In genomic region chr15:41116116-41116871, GRCh38 we compare ENCODE assay signal across 8 cellular contexts. TPM values are rescaled to one million over a fixed set of nuclear protein-coding genes. Genes with fewer than 3 reads are reported as not detected.
DNase-seq lines count a peak whose midpoint lies in the region; ATAC-seq and TF ChIP-seq lines count a peak whose summit lies in the region.

Gene INO80 (minus strand): TSS chr15:41116280. CDS start chr15:41096310, 19,970 bp downstream.

- H3K27me3 Mint-ChIP-seq in T-cell (no peaks in the 10 kb centered on the region), type B pancreatic cell (no peaks in the 10 kb centered on the region)

- H3K9me3 Mint-ChIP-seq in T-cell (no peaks in the 10 kb centered on the region), type B pancreatic cell (no peaks in the 10 kb centered on the region)

- POLR2A ChIA-PET in T-cell (lab: Charles Lee): interaction anchor here in 1 of 2 donors (0.7 to 0.8 kb wide), 2 partner anchors 59 to 548 kb away, joined by 4 read pairs; no protein-coding TSS in a partner anchor

- H3K27ac ChIP-seq in adipose tissue (ENCODE audit: low read depth, low read length) (peak within 1 kb of the TSS; percentile 97), heart left ventricle (peak within 1 kb of the TSS; percentile 91 to 100 (median 100))

- TF ChIP-seq CTCF in GM12865 (IDR thresholded peaks at IDR 0.05; ENCODE audit: insufficient read depth, low read depth, low read length, missing control alignments): no peak
- TF ChIP-seq CTCF in heart left ventricle (IDR thresholded peaks at IDR 0.05): peak in 1 of 12 donors; percentile 18
- no peak for TF ChIP-seq CTCF in type B pancreatic cell (conservative IDR thresholded peaks at IDR 0.05)

- peak within 1 kb of the TSS; percentile 98 to 100 for H3K27ac Mint-ChIP-seq in T-cell
- H3K27ac Mint-ChIP-seq in type B pancreatic cell: peak within 1 kb of the TSS; percentile 99

- H3K9me3 ChIP-seq in heart left ventricle: no peaks in the 10 kb centered on the region

- no peaks in the 10 kb centered on the region for H3K27me3 ChIP-seq in heart left ventricle

- H3K4me3 Mint-ChIP-seq in T-cell (peak within 1 kb of the TSS; percentile 92 to 98 (median 93)), type B pancreatic cell (peak within 1 kb of the TSS; percentile 99)

- peak in 1 of 2 donors; percentile 77 for TF ChIP-seq POLR2A in heart left ventricle (IDR thresholded peaks at IDR 0.05)

- ATAC-seq in HG02798 (IDR thresholded peaks at IDR 0.05; ENCODE audit: poor library complexity, unreplicated experiment) (peak; percentile 84), T-cell (replicated peaks in 1 of 4) (peak; percentile 82 to 86 (median 84)), heart left ventricle (peak; percentile 95 to 98 (median 96))

- DNase-seq in GM12865 (ENCODE audit: low read depth) (peak; percentile 98), NCI-H1436 treated with DMSO at 0.1 percent for 48 hours (lab: John Stamatoyannopoulos, UW) (peak; percentile 89), T-cell (peak; percentile 90 to 98 (median 95)), heart left ventricle (peak; percentile 97 to 100 (median 99)), pons (ENCODE audit: low spot score) (peak; percentile 97), type B pancreatic cell (ENCODE audit: extremely low spot score, unreplicated experiment) (peak; percentile 97)

- peaks cover 0 to 24% (median 18%) of the 10 kb centered on the region in 12 donors for H3K4me1 ChIP-seq in heart left ventricle

- H3K4me3 ChIP-seq in GM12865 (ENCODE audit: low read depth, low read length) (peak within 1 kb of the TSS; percentile 89), heart left ventricle (peak within 1 kb of the TSS; percentile 72 to 98 (median 84))

- WGBS in adipose tissue, 3 donors: 0% methylated on average over 41 to 60 of the region's 61 CpGs
- WGBS in heart left ventricle, 4 donors: 0 to 1% (median 1%) methylated on average over 21 to 61 of the region's 61 CpGs

- H3K4me1 Mint-ChIP-seq in T-cell: peaks cover 27 to 32% (median 28%) of the 10 kb centered on the region in 3 donors
- peaks cover 5% of the 10 kb centered on the region for H3K4me1 Mint-ChIP-seq in type B pancreatic cell (ENCODE audit: unreplicated experiment)

- no peaks in the 10 kb centered on the region for H3K36me3 ChIP-seq in heart left ventricle

- CTCF ChIA-PET in T-cell (lab: Charles Lee): interaction anchor here in 1 of 2 donors (0.8 kb wide), 1 partner anchor 174 kb away, joined by 3 read pairs; no protein-coding TSS in a partner anchor

- H3K36me3 Mint-ChIP-seq in T-cell: no peaks in the 10 kb centered on the region
- H3K36me3 Mint-ChIP-seq in type B pancreatic cell: peaks cover 5% of the 10 kb centered on the region

- intact Hi-C loops in heart left ventricle (cut with DNase I): loop anchor here in 7 of 10 donors (1.0 to 10.0 kb wide), 6 partner anchors 115 to 224 kb away; partner anchors contain the start of genes CHP1 (in 6 of the 7), EXD1 (in 5 of the 7) and VPS18 (in 2 of the 7)

RNA-seq across cellular contexts. Expression of gene INO80, which starts in this region (rescaled TPM):
- total RNA-seq in T-cell: 10 to 100 TPM; 31.3 to 34.7 (median 33.7) TPM
- 10 to 100 TPM in 2 of 3 donors, 1 to 10 TPM in 1; 7.5 to 17.5 (median 13.4) TPM for polyA plus RNA-seq in adipose tissue
- total RNA-seq in heart left ventricle: 10 to 100 TPM in 7 of 9 donors, 1 to 10 TPM in 2; 9.7 to 20.9 (median 12.6) TPM
- 10 to 100 TPM in 1 of 2 donors, 1 to 10 TPM in 1; 4.7 to 14.3 TPM for polyA plus RNA-seq in heart left ventricle
- 19.7 and 22.3 TPM in 2 replicates for total RNA-seq in type B pancreatic cell (ENCODE audit: low replicate concordance)

Comparison
In these comparisons a context has a peak if more than half of its experiments do, and no peak if none do; other contexts are left out.
1. Peak in every context shown above with its lines: DNase-seq, ATAC-seq, H3K4me3 ChIP-seq and H3K27ac ChIP-seq.